Comparison of ENCODE assay signal across 8 cellular contexts in the genomic region with DNA sequence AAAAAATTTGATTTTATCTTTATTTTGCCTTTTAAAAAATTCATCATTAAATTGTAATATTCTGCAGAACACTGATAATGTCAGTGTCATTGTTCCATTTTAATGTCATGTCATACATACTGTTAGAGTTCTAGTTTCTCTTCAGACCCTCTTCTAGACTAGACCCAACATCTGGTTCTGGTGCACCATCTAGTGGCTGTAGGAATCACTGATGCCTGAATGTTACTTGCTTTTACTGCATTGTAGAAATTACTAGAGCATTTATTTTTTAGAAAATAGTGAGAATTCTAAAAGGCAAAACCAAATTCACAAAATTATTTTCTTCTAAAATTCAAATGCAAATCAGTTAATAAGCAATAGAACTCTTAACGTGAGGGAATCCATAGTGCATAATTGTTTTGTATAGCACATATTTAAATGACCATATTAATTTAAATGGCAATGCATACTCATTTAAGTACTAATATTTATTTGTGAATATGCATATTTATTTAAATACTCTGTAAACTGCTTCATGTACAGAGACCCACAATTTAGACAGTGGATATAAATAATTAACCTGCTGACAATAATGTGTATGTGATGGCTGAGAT.
DNase-seq lines count a peak whose midpoint lies in the region; ATAC-seq and TF ChIP-seq lines count a peak whose summit lies in the region.

No MANE protein-coding gene starts in this region.

- in situ Hi-C loops in GM13977 (cut with MboI; ENCODE audit: low pct_unique_long_range_greater_than_20kb, low sequenced_read_pairs, unreplicated experiment): loop anchor here (25.0 kb wide), 2 partner anchors 646 to 896 kb away; partner anchors contain the start of gene KLF5

- DNase-seq in AG08396 (ENCODE audit: low spot score) (peak; percentile 43), GM13977 (ENCODE audit: low spot score) (peak; percentile 47), NCI-H1092 (lab: John Stamatoyannopoulos, UW) (peak; percentile 77), SW 1271 (lab: John Stamatoyannopoulos, UW) (peak; percentile 6 to 47), cardiac fibroblast (ENCODE audit: low read depth in 2 of 2) (peak; percentile 84 to 85), kidney tubule cell (ENCODE audit: low spot score) (peak; percentile 70)
- peak in 2 of 3 experiments; percentile 29 to 34 for DNase-seq in stimulated activated CD4-positive, alpha-beta T cell treated with anti-CD3 and anti-CD28 coated beads, TNF-alpha, amount 100 ng/mL, for 4 hours (ENCODE audit: low read depth in 3 of 3)

- no peak overlapping the region for H3K4me3 ChIP-seq in cardiac fibroblast (replicated peaks in 1 of 2; ENCODE audit: low read depth in 2 of 2, low read length in 2 of 2)

- ATAC-seq in HG02759 (IDR thresholded peaks at IDR 0.05; ENCODE audit: unreplicated experiment): peak; percentile 93

- peak; percentile 83 for TF ChIP-seq CTCF in GM13977 (IDR thresholded peaks at IDR 0.05; ENCODE audit: extremely low read depth, insufficient read depth, missing control alignments)
- TF ChIP-seq CTCF in cardiac fibroblast (IDR thresholded peaks at IDR 0.05; ENCODE audit: low read depth, low read length): peak; percentile 80

Comparison
In these comparisons a context has a peak if more than half of its experiments do, and no peak if none do; other contexts are left out.
1. DNase-seq: peak in every context shown above with its lines; median percentile 84 in cardiac fibroblast; 77 in NCI-H1092; 70 in kidney tubule cell; 47 in GM13977; 43 in AG08396; 32 in stimulated activated CD4-positive, alpha-beta T cell treated with anti-CD3 and anti-CD28 coated beads, TNF-alpha, amount 100 ng/mL, for 4 hours; 26 in SW 1271.